ENCODE assay signal across 8 cellular contexts in genomic region chr2:58428553-58429284, GRCh38.
DNase-seq lines count a peak whose midpoint lies in the region; ATAC-seq, FAIRE-seq and TF ChIP-seq lines count a peak whose summit lies in the region.

No MANE protein-coding gene starts in this region.

- H3K36me3 ChIP-seq in heart right ventricle (no peaks in the 10 kb centered on the region), right atrium auricular region (no peaks in the 10 kb centered on the region), ectodermal cell (ENCODE audit: control insufficient read depth, insufficient read depth, low read length) (no peaks in the 10 kb centered on the region), neural progenitor cell (no peaks in the 10 kb centered on the region)

- WGBS in heart right ventricle, 2 donors: 6 to 7% methylated on average over 35 to 43 of the region's 43 CpGs
- WGBS in ectodermal cell, 2 experiments: 1% methylated on average over 39 of the region's 43 CpGs

- H4K20me1 ChIP-seq in neural progenitor cell (ENCODE audit: low read depth): no peaks in the 10 kb centered on the region

- H3K27ac Mint-ChIP-seq in neural progenitor cell: peak overlapping the region; percentile 96

- peak overlapping the region; percentile 90 for H3K4me3 Mint-ChIP-seq in neural progenitor cell

- ATAC-seq in heart right ventricle (no peak), GM18873 (IDR thresholded peaks at IDR 0.05; ENCODE audit: low FRiP score, unreplicated experiment) (no peak)

- peaks cover 12% of the 10 kb centered on the region for H3K4me1 Mint-ChIP-seq in neural progenitor cell

- DNase-seq in heart right ventricle: no peak
- no peak for DNase-seq in right atrium auricular region (ENCODE audit: low spot score)
- peak; percentile 30 for DNase-seq in NCI-H146 treated with DMSO at 0.1 percent for 48 hours (lab: John Stamatoyannopoulos, UW; ENCODE audit: unreplicated experiment)
- peak; percentile 88 for DNase-seq in neural progenitor cell (ENCODE audit: low spot score)
- no peak for DNase-seq in SIG-M5 (lab: John Stamatoyannopoulos, UW)
- no peak for DNase-seq in GM19239 (ENCODE audit: insufficient read length, low spot score)

- H3K36me3 Mint-ChIP-seq in neural progenitor cell: peaks cover 5% of the 10 kb centered on the region

- H3K27ac ChIP-seq in heart right ventricle (no peak overlapping the region), right atrium auricular region (no peak overlapping the region), ectodermal cell (ENCODE audit: insufficient read depth, low read depth, low read length, poor library complexity, severe bottlenecking) (peak overlapping the region; percentile 83), neural progenitor cell (peak overlapping the region; percentile 89)

- TF ChIP-seq CTCF in heart right ventricle (IDR thresholded peaks at IDR 0.05) (no peak), right atrium auricular region (IDR thresholded peaks at IDR 0.05) (no peak), neural progenitor cell (IDR thresholded peaks at IDR 0.05) (no peak)

- FAIRE-seq in GM19239 (lab: Jason Lieb, UNC): no peak

- peak overlapping the region; percentile 82 for H3K4me2 ChIP-seq in neural progenitor cell

- H3K27me3 ChIP-seq in heart right ventricle (peaks cover 0 to 55% (median 53%) of the 10 kb centered on the region in 7 donors), right atrium auricular region (peaks cover 0 to 7% of the 10 kb centered on the region in 2 donors), ectodermal cell (ENCODE audit: control insufficient read depth, insufficient read depth, low read length, poor library complexity, severe bottlenecking) (no peaks in the 10 kb centered on the region), neural progenitor cell (no peaks in the 10 kb centered on the region)

- H3K9me3 ChIP-seq in heart right ventricle: no peaks in the 10 kb centered on the region
- no peaks in the 10 kb centered on the region for H3K9me3 ChIP-seq in right atrium auricular region
- no peaks in the 10 kb centered on the region for H3K9me3 ChIP-seq in ectodermal cell (ENCODE audit: control insufficient read depth, low read length)
- no peaks in the 10 kb centered on the region for H3K9me3 ChIP-seq in neural progenitor cell (ENCODE audit: low read depth)

- H2AFZ ChIP-seq in neural progenitor cell (replicated peaks): peak overlapping the region; percentile 61

- H3F3A ChIP-seq in neural progenitor cell (ENCODE audit: low read depth): peaks cover 25% of the 10 kb centered on the region

- H3K4me3 ChIP-seq in heart right ventricle: peak overlapping the region in 8 of 10 donors; percentile 16 to 48 (median 38)
- peak overlapping the region in 1 of 2 donors; percentile 40 for H3K4me3 ChIP-seq in right atrium auricular region
- peak overlapping the region; percentile 51 for H3K4me3 ChIP-seq in ectodermal cell (ENCODE audit: insufficient read depth, low read depth, low read length)
- peak overlapping the region; percentile 84 for H3K4me3 ChIP-seq in neural progenitor cell

- peak overlapping the region; percentile 43 for H3K9ac ChIP-seq in neural progenitor cell

- intact Hi-C loops in heart right ventricle (cut with DNase I): no loop called here

- H3K79me2 ChIP-seq in neural progenitor cell (ENCODE audit: low read depth): peaks cover 17% of the 10 kb centered on the region

- H3K4me1 ChIP-seq in heart right ventricle (peaks cover 0 to 10% (median 8%) of the 10 kb centered on the region in 9 donors), right atrium auricular region (peaks cover 0 to 13% of the 10 kb centered on the region in 2 donors), ectodermal cell (ENCODE audit: control insufficient read depth, insufficient read depth, low read length) (no peaks in the 10 kb centered on the region), neural progenitor cell (peaks cover 23% of the 10 kb centered on the region)

- H3K9me3 Mint-ChIP-seq in neural progenitor cell: peaks cover 4% of the 10 kb centered on the region

- peaks cover 2% of the 10 kb centered on the region for H3K27me3 Mint-ChIP-seq in neural progenitor cell (ENCODE audit: insufficient read depth, low read depth)

Comparison
In these comparisons a context has a peak if more than half of its experiments do, and no peak if none do; other contexts are left out.
1. DNase-seq: peak in NCI-H146 treated with DMSO at 0.1 percent for 48 hours (single experiment) and neural progenitor cell (single experiment); none in heart right ventricle (0 of 2), right atrium auricular region (single experiment), SIG-M5 (single experiment) and GM19239 (single experiment).
2. H3K27ac ChIP-seq: peak in ectodermal cell (single experiment) and neural progenitor cell (single experiment); none in heart right ventricle (0 of 10) and right atrium auricular region (0 of 2).